19 cellular contexts compared by ENCODE assay signal in the genomic region with DNA sequence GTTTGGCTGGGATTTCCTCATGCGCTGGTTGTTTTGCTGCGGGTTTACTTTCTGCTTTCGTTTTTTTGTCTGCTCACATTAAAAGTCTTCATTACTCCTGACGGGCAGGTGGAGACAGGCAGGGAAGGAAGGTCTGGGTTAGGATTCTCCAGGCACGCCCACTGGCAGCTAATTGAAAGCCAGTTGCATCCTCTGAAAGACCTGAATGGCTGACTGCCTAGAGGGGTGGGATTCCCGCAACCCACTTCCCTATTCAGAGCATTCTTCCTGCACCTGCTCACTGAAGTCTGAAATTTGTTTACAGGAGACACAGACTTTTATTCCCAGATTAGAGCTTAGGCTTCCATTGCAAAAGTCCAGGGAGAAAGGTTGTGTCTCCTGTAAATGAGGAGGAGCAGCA.
DNase-seq lines count a peak whose midpoint lies in the region; TF ChIP-seq lines count a peak whose summit lies in the region.
"Had no signal": no experiment of that assay in that cellular context is flagged by ENCODE, and none has a peak within 500 bp of the region (broad histone marks: within the 10 kb centered on the region; RNA-seq: fewer than 3 reads in every experiment).

No MANE protein-coding gene starts in this region.

- no peaks in the 10 kb centered on the region for H3K79me2 ChIP-seq in neural progenitor cell (ENCODE audit: low read depth)

- peak overlapping the region; percentile 91 for H3K27ac ChIP-seq in neural progenitor cell
- H3K27ac ChIP-seq: dorsolateral prefrontal cortex, gastrocnemius medialis, suprapubic skin had no signal

- peaks cover 44% of the 10 kb centered on the region for H3K4me1 ChIP-seq in neural progenitor cell
- H3K4me1 ChIP-seq: gastrocnemius medialis had no signal

- peaks cover 22% of the 10 kb centered on the region for H3F3A ChIP-seq in neural progenitor cell (ENCODE audit: low read depth)

- H3K4me2 ChIP-seq in neural progenitor cell = peak overlapping the region; percentile 65

- H3K27ac Mint-ChIP-seq in neural progenitor cell (no peak overlapping the region), type B pancreatic cell (no peak overlapping the region)
- H3K27ac Mint-ChIP-seq: CD4-positive, alpha-beta memory T cell; T-cell had no signal

- H3K9me3 ChIP-seq in neural progenitor cell (ENCODE audit: low read depth) = no peaks in the 10 kb centered on the region
- H3K9me3 ChIP-seq: gastrocnemius medialis, mucosa of descending colon, suprapubic skin had no signal

- no peaks in the 10 kb centered on the region for H4K20me1 ChIP-seq in neural progenitor cell (ENCODE audit: low read depth)

- H3K4me3 Mint-ChIP-seq in neural progenitor cell (no peak overlapping the region), type B pancreatic cell (no peak overlapping the region)
- H3K4me3 Mint-ChIP-seq: CD4-positive, alpha-beta memory T cell; T-cell had no signal

- H3K36me3 ChIP-seq in neural progenitor cell = no peaks in the 10 kb centered on the region
- H3K36me3 ChIP-seq: gastrocnemius medialis, suprapubic skin had no signal

- H3K36me3 Mint-ChIP-seq in neural progenitor cell (no peaks in the 10 kb centered on the region), type B pancreatic cell (no peaks in the 10 kb centered on the region)
- H3K36me3 Mint-ChIP-seq: CD4-positive, alpha-beta memory T cell; T-cell had no signal

- peak; percentile 9 for DNase-seq in DMS153 treated with DMSO at 0.1 percent for 48 hours (lab: John Stamatoyannopoulos, UW; ENCODE audit: unreplicated experiment)
- peak; percentile 92 for DNase-seq in NCI-H2227 (lab: John Stamatoyannopoulos, UW; ENCODE audit: unreplicated experiment)
- peak; percentile 60 for DNase-seq in ecto neural progenitor cell (ENCODE audit: low spot score)
- DNase-seq in neural progenitor cell (ENCODE audit: low spot score) = peak; percentile 89
- no peak for DNase-seq in type B pancreatic cell (ENCODE audit: extremely low spot score, unreplicated experiment)
- DNase-seq in G401 (ENCODE audit: low spot score) = no peak
- no peak for DNase-seq in activated CD8-positive, alpha-beta memory T cell treated with anti-CD3 and anti-CD28 coated beads, Interleukin-2, amount 50 U/mL, for 4 hours
- DNase-seq: activated CD4-positive, alpha-beta T cell treated with anti-CD3 and anti-CD28 coated beads, Interleukin-2, amount 50 U/mL, for 1 hour; activated CD8-positive, alpha-beta memory T cell treated with anti-CD3 and anti-CD28 coated beads, Interleukin-2, amount 50 U/mL, for 48 hours; activated gamma-delta T cell treated with Interleukin-2 at 50 U/mL for 16 hours; CD4-positive, alpha-beta memory T cell; DND-41; gastrocnemius medialis; NCI-H1092 treated with DMSO at 0.1 percent for 48 hours; NCI-H446 treated with DMSO at 0.1 percent for 48 hours; T-cell had no signal

- H2AFZ ChIP-seq in neural progenitor cell (replicated peaks) = peak overlapping the region; percentile 1

- H3K27me3 ChIP-seq in neural progenitor cell = no peaks in the 10 kb centered on the region
- H3K27me3 ChIP-seq: suprapubic skin had no signal

- H3K4me3 ChIP-seq in neural progenitor cell = no peak overlapping the region
- H3K4me3 ChIP-seq: gastrocnemius medialis, mucosa of descending colon, suprapubic skin had no signal

- H3K9ac ChIP-seq in neural progenitor cell = no peak overlapping the region

- in situ Hi-C loops in G401 (cut with HindIII; ENCODE audit: low sequenced_read_pairs) = no loop called here

- H3K27me3 Mint-ChIP-seq in neural progenitor cell (ENCODE audit: insufficient read depth, low read depth) = peaks cover 13% of the 10 kb centered on the region
- peaks cover 4% of the 10 kb centered on the region for H3K27me3 Mint-ChIP-seq in type B pancreatic cell

- H3K9me3 Mint-ChIP-seq in neural progenitor cell = peaks cover 5% of the 10 kb centered on the region
- H3K9me3 Mint-ChIP-seq in type B pancreatic cell = peaks cover 4% of the 10 kb centered on the region

- TF ChIP-seq CTCF in neural progenitor cell (IDR thresholded peaks at IDR 0.05) (no peak), type B pancreatic cell (conservative IDR thresholded peaks at IDR 0.05) (no peak)

- peaks cover 25% of the 10 kb centered on the region for H3K4me1 Mint-ChIP-seq in neural progenitor cell
- H3K4me1 Mint-ChIP-seq in type B pancreatic cell (ENCODE audit: unreplicated experiment) = peaks cover 17% of the 10 kb centered on the region
- H3K4me1 Mint-ChIP-seq: CD4-positive, alpha-beta memory T cell; T-cell had no signal

Comparison
In these comparisons a context has a peak if more than half of its experiments do, and no peak if none do; other contexts are left out.
1. DNase-seq: peak in DMS153 treated with DMSO at 0.1 percent for 48 hours (single experiment), NCI-H2227 (single experiment), ecto neural progenitor cell (single experiment) and neural progenitor cell (single experiment); none in type B pancreatic cell (single experiment), G401 (single experiment) and activated CD8-positive, alpha-beta memory T cell treated with anti-CD3 and anti-CD28 coated beads, Interleukin-2, amount 50 U/mL, for 4 hours (single experiment).